Comparison of ENCODE assay signal across 16 cellular contexts in the genomic region with DNA sequence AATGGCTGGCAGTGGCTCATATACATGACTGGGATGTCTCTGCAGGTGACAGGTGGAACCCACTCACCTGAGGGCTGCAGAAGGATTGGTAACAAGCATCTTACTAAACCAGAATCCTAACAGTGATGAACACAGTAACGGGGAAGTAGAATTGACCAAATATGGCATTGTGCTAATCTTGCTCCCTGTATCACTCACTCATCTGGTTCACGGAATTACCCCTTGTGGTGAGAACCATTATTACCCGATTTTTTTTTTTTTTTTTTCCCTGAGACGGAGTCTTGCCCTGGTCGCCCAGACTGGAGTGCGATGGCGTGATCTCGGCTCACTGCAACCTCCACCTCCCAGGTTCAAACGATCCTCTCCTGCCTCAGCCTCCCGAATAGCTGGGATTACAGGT.
A peak's percentile ranks its signal among the peaks of the same experiment; 100 is the strongest.
DNase-seq lines count a peak whose midpoint lies in the region; ATAC-seq and TF ChIP-seq lines count a peak whose summit lies in the region.
"Had no signal": no experiment of that assay in that cellular context is flagged by ENCODE, and none has a peak within 500 bp of the region (broad histone marks: within the 10 kb centered on the region; RNA-seq: fewer than 3 reads in every experiment).

No MANE protein-coding gene starts in this region.

- H3K36me3 Mint-ChIP-seq in activated T-cell treated with anti-CD3 and anti-CD28 coated beads, Interleukin-2, amount 50 U/mL, for 24 hours (ENCODE audit: low read depth): no peaks in the 10 kb centered on the region

- POLR2A ChIA-PET in A673 (lab: Charles Lee; ENCODE audit: low non-redundant PET): no interaction called here

- no peaks in the 10 kb centered on the region for H3K27me3 Mint-ChIP-seq in activated T-cell treated with anti-CD3 and anti-CD28 coated beads, Interleukin-2, amount 50 U/mL, for 24 hours
- H3K27me3 Mint-ChIP-seq: activated naive CD4-positive, alpha-beta T cell treated with anti-CD3 and anti-CD28 coated beads, Interleukin-2, amount 50 U/mL, for 24 hours had no signal

- peak; percentile 24; the same call in 1 of the 2 replicates for TF ChIP-seq CTCF in A673 (conservative IDR thresholded peaks at IDR 0.05; ENCODE audit: low read depth, low read length)
- peak; percentile 42 for TF ChIP-seq CTCF in GM12873 (IDR thresholded peaks at IDR 0.05; ENCODE audit: insufficient read depth, low read depth, low read length, missing control alignments)
- TF ChIP-seq CTCF in fibroblast of the aortic adventitia (IDR thresholded peaks at IDR 0.05; ENCODE audit: insufficient read depth, low read length): peak; percentile 34

- CTCF ChIA-PET in A673 (lab: Charles Lee): interaction anchor here (0.6 kb wide), 1 partner anchor 298 kb away, joined by 6 read pairs; no protein-coding TSS in a partner anchor

- no peaks in the 10 kb centered on the region for H3K4me1 Mint-ChIP-seq in activated T-cell treated with anti-CD3 and anti-CD28 coated beads, Interleukin-2, amount 50 U/mL, for 24 hours (ENCODE audit: low read depth)
- H3K4me1 Mint-ChIP-seq: activated naive CD4-positive, alpha-beta T cell treated with anti-CD3 and anti-CD28 coated beads, Interleukin-2, amount 50 U/mL, for 24 hours had no signal

- H3K9me3 ChIP-seq in A673 (ENCODE audit: low read depth, low read length, poor library complexity, severe bottlenecking): no peaks in the 10 kb centered on the region
- H3K9me3 ChIP-seq: heart left ventricle, lower lobe of right lung had no signal

- no peak overlapping the region for H3K4me3 ChIP-seq in A673 (ENCODE audit: low read depth, low read length, poor library complexity, severe bottlenecking)
- H3K4me3 ChIP-seq in fibroblast of the aortic adventitia (ENCODE audit: low read depth, low read length): no peak overlapping the region
- H3K4me3 ChIP-seq: heart left ventricle, lower lobe of right lung had no signal

- H3K27me3 ChIP-seq in A673 (replicated peaks; ENCODE audit: insufficient read depth, low read depth, low read length, poor library complexity): no peaks in the 10 kb centered on the region
- H3K27me3 ChIP-seq: heart left ventricle had no signal

- H3K36me3 ChIP-seq in A673 (ENCODE audit: insufficient read depth, low read length, poor library complexity, severe bottlenecking): peaks cover 34% of the 10 kb centered on the region

- DNase-seq in A673 (ENCODE audit: low spot score) (peak; percentile 50), RPMI8226 (peak; percentile 13), fibroblast of the aortic adventitia (ENCODE audit: low read depth) (no peak), GM19240 (ENCODE audit: insufficient read length, low spot score) (no peak), nucleus accumbens (lab: John Stamatoyannopoulos, UW) (no peak)
- DNase-seq in activated T-cell treated with anti-CD3 and anti-CD28 coated beads, Interleukin-2, amount 50 U/mL, for 24 hours: no peak
- DNase-seq: activated CD4-positive, alpha-beta T cell treated with anti-CD3 and anti-CD28 coated beads, Interleukin-2, amount 50 U/mL, for 1 hour; heart left ventricle; lower lobe of right lung; NCI-H526; posterior cingulate gyrus; stimulated activated CD4-positive, alpha-beta T cell treated with anti-CD3 and anti-CD28 coated beads, Interleukin-4, amount 100 ng/mL, for 24 hours; substantia nigra had no signal

- H3K27ac ChIP-seq in A673 (ENCODE audit: low read depth, low read length, poor library complexity, severe bottlenecking): no peak overlapping the region
- H3K27ac ChIP-seq: heart left ventricle, lower lobe of right lung had no signal

- no peaks in the 10 kb centered on the region for H3K9me3 Mint-ChIP-seq in activated T-cell treated with anti-CD3 and anti-CD28 coated beads, Interleukin-2, amount 50 U/mL, for 24 hours
- H3K9me3 Mint-ChIP-seq: activated naive CD4-positive, alpha-beta T cell treated with anti-CD3 and anti-CD28 coated beads, Interleukin-2, amount 50 U/mL, for 24 hours had no signal

- no peak for ATAC-seq in GM18511 (IDR thresholded peaks at IDR 0.05; ENCODE audit: unreplicated experiment)
- ATAC-seq: heart left ventricle, lower lobe of right lung had no signal

- H3K27ac Mint-ChIP-seq in activated T-cell treated with anti-CD3 and anti-CD28 coated beads, Interleukin-2, amount 50 U/mL, for 24 hours: no peak overlapping the region
- H3K27ac Mint-ChIP-seq: activated naive CD4-positive, alpha-beta T cell treated with anti-CD3 and anti-CD28 coated beads, Interleukin-2, amount 50 U/mL, for 24 hours had no signal

- BruUV-seq in A673 (replicated peaks; lab: Mats Ljungman, UMichigan): TSS peak; percentile 24

- H3K4me1 ChIP-seq in A673 (ENCODE audit: insufficient read depth, low read length, poor library complexity, severe bottlenecking): no peaks in the 10 kb centered on the region
- H3K4me1 ChIP-seq: heart left ventricle, lower lobe of right lung had no signal

- no peak overlapping the region for H3K4me3 Mint-ChIP-seq in activated T-cell treated with anti-CD3 and anti-CD28 coated beads, Interleukin-2, amount 50 U/mL, for 24 hours
- H3K4me3 Mint-ChIP-seq: activated naive CD4-positive, alpha-beta T cell treated with anti-CD3 and anti-CD28 coated beads, Interleukin-2, amount 50 U/mL, for 24 hours had no signal

- intact Hi-C loops in A673 (cut with micrococcal nuclease; ENCODE audit: unreplicated experiment): no loop called here

Comparison
In these comparisons a context has a peak if more than half of its experiments do, and no peak if none do; other contexts are left out.
1. DNase-seq: peak in A673 (single experiment) and RPMI8226 (single experiment); none in fibroblast of the aortic adventitia (single experiment), activated T-cell treated with anti-CD3 and anti-CD28 coated beads, Interleukin-2, amount 50 U/mL, for 24 hours (single experiment), GM19240 (single experiment) and nucleus accumbens (0 of 56).
2. Peak in every context shown above with its lines, with median percentiles within 50 percentile points of each other: CTCF ChIP-seq.